ENCODE assay signal across 1 cellular context in the genomic region with DNA sequence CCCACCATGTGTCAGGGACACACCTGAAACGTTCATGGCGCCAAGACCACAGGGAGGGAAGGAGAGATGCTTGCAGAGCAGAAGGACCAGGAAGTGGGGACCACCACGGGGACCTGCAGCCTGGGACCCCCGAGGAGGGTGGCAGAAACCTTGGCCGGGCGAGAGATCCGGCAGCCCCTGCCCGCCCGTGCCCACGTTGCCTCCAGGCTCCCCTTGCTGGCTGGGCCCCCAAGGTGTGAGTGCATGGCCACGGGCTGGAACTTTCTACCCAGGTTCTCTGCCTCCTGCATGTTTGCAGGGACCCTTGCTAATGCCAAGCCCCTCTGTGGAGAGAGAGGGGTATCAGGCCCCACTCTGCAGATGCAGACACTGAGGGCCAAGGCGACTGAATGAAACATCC.
TF ChIP-seq lines count a peak whose summit lies in the region.

No MANE protein-coding gene starts in this region.

TF ChIP-seq in HCT116, 20 proteins besides CTCF, POLR2A, EP300 and RAD21 (continued from another document):
- no peak for TF ChIP-seq EZH2phosphoT487 (IDR thresholded peaks at IDR 0.05; ENCODE audit: borderline replicate concordance)
- no peak for TF ChIP-seq SIN3A (IDR thresholded peaks at IDR 0.05; ENCODE audit: low read depth)
- TF ChIP-seq SP1 (IDR thresholded peaks at IDR 0.05; ENCODE audit: low read depth): no peak
- no peak for TF ChIP-seq ZFX (IDR thresholded peaks at IDR 0.05)
- no peak for TF ChIP-seq POLR2AphosphoS5 (IDR thresholded peaks at IDR 0.05; ENCODE audit: low read depth, low read length)
- no peak for TF ChIP-seq FOSL1 (IDR thresholded peaks at IDR 0.05; ENCODE audit: low read depth)
- TF ChIP-seq, protein P1, sequence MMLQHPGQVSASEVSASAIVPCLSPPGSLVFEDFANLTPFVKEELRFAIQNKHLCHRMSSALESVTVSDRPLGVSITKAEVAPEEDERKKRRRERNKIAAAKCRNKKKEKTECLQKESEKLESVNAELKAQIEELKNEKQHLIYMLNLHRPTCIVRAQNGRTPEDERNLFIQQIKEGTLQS (IDR thresholded peaks at IDR 0.05): no peak
- no peak for TF ChIP-seq CBX3 (IDR thresholded peaks at IDR 0.05; ENCODE audit: low read depth)
- no peak for TF ChIP-seq EZH2 (IDR thresholded peaks at IDR 0.05)
- no peak for TF ChIP-seq JUND (IDR thresholded peaks at IDR 0.05)
- TF ChIP-seq, protein P2, sequence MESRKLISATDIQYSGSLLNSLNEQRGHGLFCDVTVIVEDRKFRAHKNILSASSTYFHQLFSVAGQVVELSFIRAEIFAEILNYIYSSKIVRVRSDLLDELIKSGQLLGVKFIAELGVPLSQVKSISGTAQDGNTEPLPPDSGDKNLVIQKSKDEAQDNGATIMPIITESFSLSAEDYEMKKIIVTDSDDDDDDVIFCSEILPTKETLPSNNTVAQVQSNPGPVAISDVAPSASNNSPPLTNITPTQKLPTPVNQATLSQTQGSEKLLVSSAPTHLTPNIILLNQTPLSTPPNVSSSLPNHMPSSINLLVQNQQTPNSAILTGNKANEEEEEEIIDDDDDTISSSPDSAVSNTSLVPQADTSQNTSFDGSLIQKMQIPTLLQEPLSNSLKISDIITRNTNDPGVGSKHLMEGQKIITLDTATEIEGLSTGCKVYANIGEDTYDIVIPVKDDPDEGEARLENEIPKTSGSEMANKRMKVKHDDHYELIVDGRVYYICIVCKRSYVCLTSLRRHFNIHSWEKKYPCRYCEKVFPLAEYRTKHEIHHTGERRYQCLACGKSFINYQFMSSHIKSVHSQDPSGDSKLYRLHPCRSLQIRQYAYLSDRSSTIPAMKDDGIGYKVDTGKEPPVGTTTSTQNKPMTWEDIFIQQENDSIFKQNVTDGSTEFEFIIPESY (IDR thresholded peaks at IDR 0.05; ENCODE audit: extremely low read depth, insufficient replicate concordance, low read length): no peak
- TF ChIP-seq EGR1 (IDR thresholded peaks at IDR 0.05; ENCODE audit: low read depth): no peak
